Comparison of ENCODE assay signal across 8 cellular contexts in the genomic region with DNA sequence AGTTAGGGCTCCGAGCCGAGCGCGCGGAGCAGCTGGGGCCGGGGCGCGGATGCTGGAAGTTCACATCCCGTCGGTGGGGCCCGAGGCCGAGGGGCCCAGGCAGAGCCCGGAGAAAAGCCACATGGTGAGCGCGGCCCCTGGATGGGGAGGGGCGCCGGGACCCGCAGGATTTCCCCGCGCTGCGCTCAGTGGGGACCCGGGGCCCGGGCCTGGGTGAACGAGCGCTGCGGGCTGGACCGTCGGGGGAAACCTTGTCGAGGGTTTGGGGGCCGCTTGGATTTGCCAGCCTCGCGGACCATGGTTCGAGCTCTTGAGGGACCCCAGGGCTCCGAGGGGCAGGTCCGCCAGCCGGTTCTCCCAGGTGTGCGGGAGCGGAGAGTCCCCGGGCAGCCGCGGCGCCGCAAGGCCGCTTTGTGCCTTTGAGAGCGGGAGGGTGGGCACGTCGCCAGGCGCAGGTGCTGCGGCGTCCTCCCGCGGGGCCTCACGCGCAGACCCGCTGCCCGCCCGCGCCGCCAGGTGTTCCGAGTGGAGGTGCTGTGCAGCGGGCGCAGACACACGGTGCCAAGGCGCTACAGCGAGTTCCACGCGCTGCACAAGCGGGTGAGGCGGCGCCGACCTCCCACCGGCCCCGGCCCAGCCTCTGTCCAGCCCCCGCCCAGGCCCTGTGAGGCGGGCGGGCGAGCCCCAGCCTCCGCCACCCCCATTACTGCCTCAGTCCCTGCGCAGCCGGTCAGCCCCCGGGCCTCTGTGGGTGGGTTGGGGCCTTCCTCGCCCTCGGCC. TPM values are rescaled to one million over a fixed set of nuclear protein-coding genes. Genes with fewer than 3 reads are reported as not detected.
DNase-seq lines count a peak whose midpoint lies in the region; ATAC-seq lines count a peak whose summit lies in the region.

Gene SNX22 (plus strand): TSS at position 5 of the 780 bp plus-strand sequence. CDS start 45 bp downstream, at position 50.

- peak within 1 kb of the TSS; percentile 32 to 45 for H3K4me3 ChIP-seq in esophagus (ENCODE audit: low read depth in 1 of 2, low read length in 2 of 2)

- H3K27me3 ChIP-seq in esophagus (ENCODE audit: control insufficient read depth in 1 of 2, insufficient read depth in 2 of 2, low read length in 2 of 2): peaks cover 0 to 2% of the 10 kb centered on the region in 2 donors

- no peaks in the 10 kb centered on the region for H3K9me3 ChIP-seq in esophagus (ENCODE audit: control insufficient read depth in 2 of 2, insufficient read depth in 1 of 2, low read depth in 1 of 2, low read length in 1 of 2)

- 1% methylated on average over 73 to 83 of the region's 83 CpGs for whole genome bisulfite sequencing in esophagus, 2 donors

- peaks cover 13 to 18% of the 10 kb centered on the region in 2 donors for H3K36me3 ChIP-seq in esophagus (ENCODE audit: control insufficient read depth in 2 of 2, insufficient read depth in 2 of 2, low read length in 1 of 2)

- peaks cover 0 to 8% of the 10 kb centered on the region in 2 donors for H3K4me1 ChIP-seq in esophagus (ENCODE audit: control insufficient read depth in 2 of 2, insufficient read depth in 2 of 2, low read length in 1 of 2)

- peak; percentile 13 for ATAC-seq in HG02852 (IDR thresholded peaks at IDR 0.05; ENCODE audit: unreplicated experiment)
- no peak for ATAC-seq in GM21381 (IDR thresholded peaks at IDR 0.05; ENCODE audit: unreplicated experiment)

- DNase-seq in NCI-H510A (lab: John Stamatoyannopoulos, UW) (peak; percentile 20), NCI-H510A treated with DMSO at 0.1 percent for 48 hours (lab: John Stamatoyannopoulos, UW) (no peak), T-helper 22 cell (ENCODE audit: low read depth) (peak; percentile 9), occipital lobe (lab: John Stamatoyannopoulos, UW) (no peak), DMS114 treated with DMSO at 0.1 percent for 48 hours (lab: John Stamatoyannopoulos, UW; ENCODE audit: unreplicated experiment) (no peak)

- no peak within 1 kb of the TSS for H3K27ac ChIP-seq in esophagus (ENCODE audit: low read depth in 2 of 2, low read length in 1 of 2)

RNA-seq across cellular contexts. Expression of gene SNX22, which starts in this region (rescaled TPM):
- polyA plus RNA-seq in esophagus: 1 to 10 TPM in 1 of 2 donors, under 1 TPM in 1; 0.72 to 1.1 TPM
- total RNA-seq in occipital lobe: 14.5 TPM

Comparison
In these comparisons a context has a peak if more than half of its experiments do, and no peak if none do; other contexts are left out.
1. DNase-seq: peak in NCI-H510A (single experiment) and T-helper 22 cell (single experiment); none in NCI-H510A treated with DMSO at 0.1 percent for 48 hours (single experiment), occipital lobe (single experiment) and DMS114 treated with DMSO at 0.1 percent for 48 hours (single experiment).